Comparison of ENCODE assay signal across 14 cellular contexts in the genomic region with DNA sequence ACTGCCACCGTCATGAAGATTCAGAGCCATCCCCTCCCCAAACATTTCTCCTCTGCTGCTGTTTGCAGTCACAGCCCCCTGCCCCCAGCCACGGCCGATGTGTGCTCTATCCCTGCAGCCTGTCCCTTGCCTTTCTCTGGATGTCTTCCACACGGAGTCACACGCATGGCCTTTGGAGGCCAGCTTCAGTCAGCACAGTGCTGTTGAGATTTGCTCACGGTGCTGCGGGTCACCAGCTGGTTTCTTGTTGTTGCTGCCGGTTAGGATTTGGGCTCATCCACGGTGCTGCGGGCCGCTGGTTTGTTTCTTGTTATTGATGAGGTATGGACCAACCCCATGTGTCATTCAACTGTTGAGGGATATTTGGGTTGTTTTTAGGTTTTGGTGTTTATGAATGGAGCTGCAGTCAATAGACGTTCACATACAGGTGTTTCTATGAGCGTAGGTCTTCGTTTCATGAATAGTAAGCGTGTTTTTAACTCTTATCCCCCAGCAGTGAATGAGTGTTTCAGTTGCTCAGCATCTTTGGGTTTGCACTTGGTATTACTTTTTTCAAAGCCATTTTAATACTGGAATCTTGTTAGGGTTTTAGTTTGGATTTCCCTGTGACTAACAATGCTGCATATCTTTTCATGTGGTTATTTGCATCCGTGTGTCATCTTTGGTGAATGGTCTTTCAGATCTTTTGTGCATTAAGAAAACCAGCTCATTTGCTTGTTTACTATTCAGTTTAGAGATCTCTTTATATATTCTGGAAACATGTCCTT. TPM values are rescaled to one million over a fixed set of nuclear protein-coding genes. Genes with fewer than 3 reads are reported as not detected.
DNase-seq lines count a peak whose midpoint lies in the region; ATAC-seq and TF ChIP-seq lines count a peak whose summit lies in the region.
"Had no signal": no experiment of that assay in that cellular context is flagged by ENCODE, and none has a peak within 500 bp of the region (broad histone marks: within the 10 kb centered on the region; RNA-seq: fewer than 3 reads in every experiment).

No MANE protein-coding gene starts in this region.

- H3K36me3 ChIP-seq in DND-41 (ENCODE audit: insufficient read depth, low read length) (no peaks in the 10 kb centered on the region), body of pancreas (replicated peaks in 1 of 2; ENCODE audit: insufficient read depth in 1 of 2, low read depth in 2 of 2) (no peaks in the 10 kb centered on the region)
- H3K36me3 ChIP-seq: ascending aorta, gastrocnemius medialis had no signal

- H3K4me1 ChIP-seq in DND-41 (ENCODE audit: insufficient read depth, low read length) (peaks cover 7% of the 10 kb centered on the region; the same call in 1 of the 2 replicates), body of pancreas (peaks cover 2% of the 10 kb centered on the region)
- H3K4me1 ChIP-seq: ascending aorta, gastrocnemius medialis had no signal

- intact Hi-C loops in activated T-helper 2 cell treated with anti-CD3 and anti-CD28 coated beads, Interferon-gamma antibody, Interleukin-2, Interleukin-4, amounts not matched to agents 10 μg/mL and 5 μg/mL and 100 μg/mL, durations not matched to agents 14 hours and 24 hours and 36 hours (cut with micrococcal nuclease) = loop anchor here (1.0 to 5.0 kb wide), 5 partner anchors 13 to 234 kb away; a partner anchor contains a TSS
- intact Hi-C loops in body of pancreas (cut with DNase I) = no loop called here

- no peak overlapping the region for H3K4me2 ChIP-seq in DND-41 (ENCODE audit: insufficient read depth, low read length)

- DNase-seq in DND-41 (no peak), HT1080 (ENCODE audit: low read depth) (peak; percentile 33), body of pancreas (no peak), NCI-H187 (lab: John Stamatoyannopoulos, UW) (no peak), cerebellum (ENCODE audit: low spot score) (no peak), NCI-H2107 (lab: John Stamatoyannopoulos, UW) (no peak)
- DNase-seq in activated T-helper 2 cell treated with anti-CD3 and anti-CD28 coated beads, Interferon-gamma antibody, Interleukin-2, Interleukin-4, amounts not matched to agents 10 μg/mL and 5 μg/mL and 100 μg/mL, durations not matched to agents 14 hours and 24 hours and 36 hours (ENCODE audit: low spot score) = peak; percentile 8
- DNase-seq in natural killer cell treated with Interleukin-12 subunit alpha and Interleukin-12 subunit beta and Interleukin-15 and Interleukin-18, amount 100 ng/mL, for 72 hours (ENCODE audit: low spot score) = no peak
- DNase-seq: gastrocnemius medialis, mesendoderm, NCI-H446, small intestine, T-helper 9 cell had no signal

- no peak for TF ChIP-seq POLR2A in body of pancreas (IDR thresholded peaks at IDR 0.05)

- H4K20me1 ChIP-seq in DND-41 (ENCODE audit: insufficient read depth, low read length) = no peaks in the 10 kb centered on the region; the same call in 1 of the 2 replicates

- H3K79me2 ChIP-seq in DND-41 (ENCODE audit: insufficient read depth, low read length) = no peaks in the 10 kb centered on the region

- H3K4me3 ChIP-seq in DND-41 (ENCODE audit: low read depth in 1 of 2, low read length in 2 of 2) (no peak overlapping the region), body of pancreas (no peak overlapping the region)
- H3K4me3 ChIP-seq: ascending aorta, gastrocnemius medialis had no signal

- H3K9me3 ChIP-seq in DND-41 (ENCODE audit: insufficient read depth, low read length, severe bottlenecking) = no peaks in the 10 kb centered on the region
- no peaks in the 10 kb centered on the region for H3K9me3 ChIP-seq in body of pancreas
- H3K9me3 ChIP-seq: ascending aorta, gastrocnemius medialis had no signal

- H3K27ac Mint-ChIP-seq in activated T-helper 2 cell treated with anti-CD3 and anti-CD28 coated beads, Interferon-gamma antibody, Interleukin-2, Interleukin-4, amounts not matched to agents 10 μg/mL and 5 μg/mL and 100 μg/mL, durations not matched to agents 14 hours and 24 hours and 36 hours = peak overlapping the region; percentile 87
- H3K27ac Mint-ChIP-seq in natural killer cell treated with Interleukin-12 subunit alpha and Interleukin-12 subunit beta and Interleukin-15 and Interleukin-18, amount 100 ng/mL, for 72 hours = peak overlapping the region; percentile 32 to 71

- no peaks in the 10 kb centered on the region for H3K27me3 ChIP-seq in DND-41 (ENCODE audit: insufficient read depth, low read length, poor library complexity)
- peaks cover 0 to 4% of the 10 kb centered on the region in 2 donors for H3K27me3 ChIP-seq in body of pancreas
- H3K27me3 ChIP-seq: ascending aorta had no signal

- H3K27me3 Mint-ChIP-seq in activated T-helper 2 cell treated with anti-CD3 and anti-CD28 coated beads, Interferon-gamma antibody, Interleukin-2, Interleukin-4, amounts not matched to agents 10 μg/mL and 5 μg/mL and 100 μg/mL, durations not matched to agents 14 hours and 24 hours and 36 hours (ENCODE audit: low read depth) = no peaks in the 10 kb centered on the region
- H3K27me3 Mint-ChIP-seq in natural killer cell treated with Interleukin-12 subunit alpha and Interleukin-12 subunit beta and Interleukin-15 and Interleukin-18, amount 100 ng/mL, for 72 hours = peaks cover 0 to 5% of the 10 kb centered on the region in 2 donors

- TF ChIP-seq CTCF in DND-41 (IDR thresholded peaks at IDR 0.05; ENCODE audit: borderline replicate concordance, extremely low read depth, low read length, poor library complexity, severe bottlenecking) (no peak), body of pancreas (IDR thresholded peaks at IDR 0.05) (no peak)

- H3K4me3 Mint-ChIP-seq in activated T-helper 2 cell treated with anti-CD3 and anti-CD28 coated beads, Interferon-gamma antibody, Interleukin-2, Interleukin-4, amounts not matched to agents 10 μg/mL and 5 μg/mL and 100 μg/mL, durations not matched to agents 14 hours and 24 hours and 36 hours (ENCODE audit: low read depth) = peak overlapping the region; percentile 51
- H3K4me3 Mint-ChIP-seq in natural killer cell treated with Interleukin-12 subunit alpha and Interleukin-12 subunit beta and Interleukin-15 and Interleukin-18, amount 100 ng/mL, for 72 hours = peak overlapping the region; percentile 55

- 80 to 81% methylated on average over 16 of the region's 16 CpGs for WGBS in body of pancreas, 2 donors

- H3K9ac ChIP-seq in DND-41 (ENCODE audit: low read depth, low read length) = no peak overlapping the region

- H3K36me3 Mint-ChIP-seq in activated T-helper 2 cell treated with anti-CD3 and anti-CD28 coated beads, Interferon-gamma antibody, Interleukin-2, Interleukin-4, amounts not matched to agents 10 μg/mL and 5 μg/mL and 100 μg/mL, durations not matched to agents 14 hours and 24 hours and 36 hours (ENCODE audit: low read depth) = peaks cover 82% of the 10 kb centered on the region
- peaks cover 9% of the 10 kb centered on the region for H3K36me3 Mint-ChIP-seq in natural killer cell treated with Interleukin-12 subunit alpha and Interleukin-12 subunit beta and Interleukin-15 and Interleukin-18, amount 100 ng/mL, for 72 hours

- ATAC-seq in DND-41 (ENCODE audit: insufficient read depth, low read depth) (peak; percentile 54; the same call in 1 of the 3 replicates), body of pancreas (no peak)
- ATAC-seq in natural killer cell treated with Interleukin-12 subunit alpha and Interleukin-12 subunit beta and Interleukin-15 and Interleukin-18, amount 100 ng/mL, for 72 hours = no peak
- ATAC-seq: gastrocnemius medialis had no signal

- peaks cover 31% of the 10 kb centered on the region for H3K9me3 Mint-ChIP-seq in activated T-helper 2 cell treated with anti-CD3 and anti-CD28 coated beads, Interferon-gamma antibody, Interleukin-2, Interleukin-4, amounts not matched to agents 10 μg/mL and 5 μg/mL and 100 μg/mL, durations not matched to agents 14 hours and 24 hours and 36 hours
- no peaks in the 10 kb centered on the region for H3K9me3 Mint-ChIP-seq in natural killer cell treated with Interleukin-12 subunit alpha and Interleukin-12 subunit beta and Interleukin-15 and Interleukin-18, amount 100 ng/mL, for 72 hours

- H3K27ac ChIP-seq in DND-41 (ENCODE audit: low read length) = no peak overlapping the region
- H3K27ac ChIP-seq in body of pancreas = no peak overlapping the region
- H3K27ac ChIP-seq: ascending aorta, gastrocnemius medialis had no signal

- no peak overlapping the region for H2AFZ ChIP-seq in DND-41 (ENCODE audit: low read depth, low read length)

- peaks cover 64% of the 10 kb centered on the region for H3K4me1 Mint-ChIP-seq in activated T-helper 2 cell treated with anti-CD3 and anti-CD28 coated beads, Interferon-gamma antibody, Interleukin-2, Interleukin-4, amounts not matched to agents 10 μg/mL and 5 μg/mL and 100 μg/mL, durations not matched to agents 14 hours and 24 hours and 36 hours (ENCODE audit: low read depth)
- H3K4me1 Mint-ChIP-seq in natural killer cell treated with Interleukin-12 subunit alpha and Interleukin-12 subunit beta and Interleukin-15 and Interleukin-18, amount 100 ng/mL, for 72 hours (ENCODE audit: low read depth in 2 of 2) = peaks cover 22 to 26% of the 10 kb centered on the region in 2 donors

RNA-seq across cellular contexts. Expression of a gene that starts 57.6 kb away (rescaled TPM):
- total RNA-seq in HT1080 (2014; rRNA removed; shearing (Covaris generic)) = 2.1 and 2.4 TPM in 2 replicates
- polyA plus RNA-seq in HT1080 (2015; cell fraction: cytosol; rRNA removed) = 2.7 and 3.7 TPM in 2 replicates
- polyA plus RNA-seq in HT1080 (2015; cell fraction: nucleus; rRNA removed) = 5.1 and 6.8 TPM in 2 replicates
- total RNA-seq in activated T-helper 2 cell treated with anti-CD3 and anti-CD28 coated beads, Interferon-gamma antibody, Interleukin-2, Interleukin-4, amounts not matched to agents 10 μg/mL and 5 μg/mL and 100 μg/mL, durations not matched to agents 14 hours and 24 hours and 36 hours = 33.3 and 34.9 TPM in 2 replicates
- total RNA-seq in natural killer cell treated with Interleukin-12 subunit alpha and Interleukin-12 subunit beta and Interleukin-15 and Interleukin-18, amount 100 ng/mL, for 72 hours = 10 to 100 TPM in 1 of 2 donors, 1 to 10 TPM in 1; 4.1 to 11.0 TPM
- total RNA-seq in body of pancreas = under 1 TPM; 0.26 to 0.33 TPM
- 1.5 TPM for total RNA-seq in cerebellum
- total RNA-seq: ascending aorta had no signal

Comparison
In these comparisons a context has a peak if more than half of its experiments do, and no peak if none do; other contexts are left out.
1. DNase-seq: peak in HT1080 (single experiment) and activated T-helper 2 cell treated with anti-CD3 and anti-CD28 coated beads, Interferon-gamma antibody, Interleukin-2, Interleukin-4, amounts not matched to agents 10 μg/mL and 5 μg/mL and 100 μg/mL, durations not matched to agents 14 hours and 24 hours and 36 hours (single experiment); none in DND-41 (single experiment), natural killer cell treated with Interleukin-12 subunit alpha and Interleukin-12 subunit beta and Interleukin-15 and Interleukin-18, amount 100 ng/mL, for 72 hours (single experiment), body of pancreas (0 of 4), NCI-H187 (0 of 2), cerebellum (single experiment) and NCI-H2107 (single experiment).